In the genomic region with DNA sequence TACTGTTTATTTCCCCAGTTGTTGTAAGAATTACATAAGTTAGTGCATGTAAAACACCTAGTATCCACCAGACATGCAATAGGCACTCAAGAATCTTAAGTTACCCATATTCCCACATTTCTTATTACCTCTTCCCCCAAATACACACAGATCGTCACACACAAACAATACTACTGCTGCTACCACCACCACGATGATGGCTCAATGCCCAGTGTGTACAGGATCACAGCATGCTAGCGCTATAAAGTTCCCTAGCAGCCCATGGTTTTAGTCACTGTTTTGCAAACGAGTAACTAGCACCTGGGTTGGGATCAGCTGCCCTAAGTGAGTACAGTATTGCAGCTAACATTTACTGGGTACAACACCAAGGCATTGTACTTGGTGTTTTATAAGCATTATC, we compare ENCODE assay signal across 19 cellular contexts.
"Had no signal": no experiment of that assay in that cellular context is flagged by ENCODE, and none has a peak within 500 bp of the region (broad histone marks: within the 10 kb centered on the region; RNA-seq: fewer than 3 reads in every experiment).

No MANE protein-coding gene starts in this region.

- H3K4me1 ChIP-seq: adrenal gland, breast epithelium, right lobe of liver, tibial nerve, uterus had no signal

- H3K36me3 ChIP-seq: adrenal gland, breast epithelium, right lobe of liver, tibial nerve, uterus had no signal

- H3K27ac ChIP-seq: adrenal gland, breast epithelium, right lobe of liver, skin epidermis, tibial nerve, uterus had no signal

- DNase-seq: activated B cell treated with CpG ODN at 0.5 μM for 24 hours; activated CD4-positive, alpha-beta T cell treated with anti-CD3 and anti-CD28 coated beads for 36 hours; activated CD4-positive, alpha-beta T cell treated with anti-CD3 and anti-CD28 coated beads, Interleukin-2, amount 50 U/mL, for 48 hours; activated CD8-positive, alpha-beta memory T cell treated with anti-CD3 and anti-CD28 coated beads, Interleukin-2, amount 50 U/mL, for 48 hours; activated naive CD4-positive, alpha-beta T cell; activated T-cell treated with anti-CD3 and anti-CD28 coated beads, Interleukin-2, amount 50 U/mL, for 4 hours; adrenal gland; effector memory CD4-positive, alpha-beta T cell; foreskin melanocyte; immature natural killer cell; naive thymus-derived CD4-positive, alpha-beta T cell; occipital lobe; right lobe of liver; stimulated activated CD4-positive, alpha-beta T cell treated with anti-CD3 and anti-CD28 coated beads, Interleukin-1b, Interleukin-23, amount 100 ng/mL, for 48 hours; uterus had no signal

- H3K27me3 ChIP-seq: adrenal gland, breast epithelium, right lobe of liver, tibial nerve, uterus had no signal

- H3K9me3 ChIP-seq: adrenal gland, right lobe of liver, uterus had no signal

- H3K4me3 ChIP-seq: adrenal gland, breast epithelium, lung, right lobe of liver, skin epidermis, tibial nerve, uterus had no signal
